9 cellular contexts compared by ENCODE assay signal in genomic region chr6:52063584-52064400, GRCh38. TPM values are rescaled to one million over a fixed set of nuclear protein-coding genes. Genes with fewer than 3 reads are reported as not detected.
DNase-seq lines count a peak whose midpoint lies in the region; ATAC-seq lines count a peak whose summit lies in the region.
"Had no signal": no experiment of that assay in that cellular context is flagged by ENCODE, and none has a peak within 500 bp of the region (broad histone marks: within the 10 kb centered on the region; RNA-seq: fewer than 3 reads in every experiment).

No MANE protein-coding gene starts in this region.

- DNase-seq in COLO829 (ENCODE audit: low spot score), result peak; percentile 72
- peak; percentile 73 to 85 for DNase-seq in SJCRH30
- peak; percentile 76 for DNase-seq in activated naive CD4-positive, alpha-beta T cell treated with anti-CD3 and anti-CD28 coated beads for 36 hours
- DNase-seq in stimulated activated CD4-positive, alpha-beta T cell treated with anti-CD3 and anti-CD28 coated beads, Interleukin-1b, Interleukin-23, amount 100 ng/mL, for 4 hours (ENCODE audit: low read depth in 2 of 2), result peak; percentile 31
- DNase-seq in NCI-H1694 treated with DMSO at 0.1 percent for 48 hours (lab: John Stamatoyannopoulos, UW), result no peak

- H3K4me1 ChIP-seq in SJCRH30 (peaks cover 3% of the 10 kb centered on the region; the same call in 1 of the 2 replicates), iPS-20b (ENCODE audit: insufficient read depth, low read length) (peaks cover 8% of the 10 kb centered on the region)
- H3K4me1 ChIP-seq: breast epithelium had no signal

- H3K36me3 Mint-ChIP-seq in activated naive CD4-positive, alpha-beta T cell treated with anti-CD3 and anti-CD28 coated beads for 36 hours (ENCODE audit: low read depth), result no peaks in the 10 kb centered on the region

- CTCF ChIA-PET in activated naive CD4-positive, alpha-beta T cell treated with anti-CD3 and anti-CD28 coated beads for 36 hours (lab: Charles Lee), result interaction anchor here (0.6 to 8.2 kb wide), 17 partner anchors 9 to 279 kb away, joined by 3 to 55 read pairs (median 4); no protein-coding TSS in a partner anchor

- intact Hi-C loops in activated naive CD4-positive, alpha-beta T cell treated with anti-CD3 and anti-CD28 coated beads for 36 hours (cut with micrococcal nuclease), result loop anchor here (1.0 to 5.0 kb wide), 6 partner anchors 79 to 334 kb away; no protein-coding TSS in a partner anchor

- H3K36me3 ChIP-seq in SJCRH30 (no peaks in the 10 kb centered on the region), iPS-20b (ENCODE audit: insufficient read depth, low read depth, low read length) (no peaks in the 10 kb centered on the region)
- H3K36me3 ChIP-seq: breast epithelium had no signal

- H3K9me3 Mint-ChIP-seq in activated naive CD4-positive, alpha-beta T cell treated with anti-CD3 and anti-CD28 coated beads for 36 hours, result no peaks in the 10 kb centered on the region

- H3K9me3 ChIP-seq in SJCRH30 (replicated peaks) (no peaks in the 10 kb centered on the region), iPS-20b (ENCODE audit: insufficient read depth, low read depth, low read length) (no peaks in the 10 kb centered on the region)
- H3K9me3 ChIP-seq: breast epithelium had no signal

- H3K4me3 ChIP-seq in SJCRH30, result peak overlapping the region; percentile 36
- H3K4me3 ChIP-seq in iPS-20b (ENCODE audit: low read length), result 0 out of 2 replicates have a peak overlapping the region, but pooled peaks have one; percentile 19
- H3K4me3 ChIP-seq: breast epithelium had no signal

- peak overlapping the region; percentile 72 for H3K27ac Mint-ChIP-seq in activated naive CD4-positive, alpha-beta T cell treated with anti-CD3 and anti-CD28 coated beads for 36 hours

- ATAC-seq in GM19397 (IDR thresholded peaks at IDR 0.05; ENCODE audit: unreplicated experiment) (peak; percentile 99), HG03457 (IDR thresholded peaks at IDR 0.05; ENCODE audit: unreplicated experiment) (peak; percentile 98)

- H3K27ac ChIP-seq in SJCRH30 (no peak overlapping the region), iPS-20b (ENCODE audit: low read length) (peak overlapping the region; percentile 51)
- H3K27ac ChIP-seq: breast epithelium had no signal

- peak overlapping the region; percentile 48; the same call in 1 of the 2 replicates for H3K9ac ChIP-seq in iPS-20b (ENCODE audit: low read depth, low read length)

- H3K27me3 ChIP-seq in SJCRH30, result no peaks in the 10 kb centered on the region
- no peaks in the 10 kb centered on the region for H3K27me3 ChIP-seq in iPS-20b (ENCODE audit: insufficient read depth, low read length)
- H3K27me3 ChIP-seq: breast epithelium had no signal

- H3K27me3 Mint-ChIP-seq in activated naive CD4-positive, alpha-beta T cell treated with anti-CD3 and anti-CD28 coated beads for 36 hours (ENCODE audit: low read depth), result no peaks in the 10 kb centered on the region

- H3K4me1 Mint-ChIP-seq in activated naive CD4-positive, alpha-beta T cell treated with anti-CD3 and anti-CD28 coated beads for 36 hours (ENCODE audit: low read depth), result peaks cover 10% of the 10 kb centered on the region

- peak overlapping the region; percentile 20 for H3K4me3 Mint-ChIP-seq in activated naive CD4-positive, alpha-beta T cell treated with anti-CD3 and anti-CD28 coated beads for 36 hours

RNA-seq across cellular contexts. Expression of gene PKHD1, which starts 23.6 kb away (rescaled TPM):
- total RNA-seq in SJCRH30 (2014; rRNA removed; shearing (Covaris generic)), result 0.53 and 0.71 TPM in 2 replicates
- not detected for total RNA-seq in activated naive CD4-positive, alpha-beta T cell treated with anti-CD3 and anti-CD28 coated beads for 36 hours
